ENCODE assay signal across 8 cellular contexts in genomic region chr17:47502776-47503455, GRCh38. TPM values are rescaled to one million over a fixed set of nuclear protein-coding genes. Genes with fewer than 3 reads are reported as not detected.
DNase-seq lines count a peak whose midpoint lies in the region; ATAC-seq, FAIRE-seq and TF ChIP-seq lines count a peak whose summit lies in the region.
"Not testable (repeated sequence)": the region's sequence is repeated elsewhere in the genome, so short reads cannot be mapped to it uniquely, and the experiment has no call there.

No MANE protein-coding gene starts in this region.

- peaks cover 10% of the 10 kb centered on the region for H3K4me1 Mint-ChIP-seq in CD8-positive, alpha-beta T cell (ENCODE audit: low read depth)
- peaks cover 10% of the 10 kb centered on the region for H3K4me1 Mint-ChIP-seq in activated T-cell treated with anti-CD3 and anti-CD28 coated beads, Interleukin-2, amount 50 U/mL, for 4 hours (ENCODE audit: low read depth)
- not testable (repeated sequence) for H3K4me1 Mint-ChIP-seq in natural killer cell treated with Interleukin-12 subunit alpha and Interleukin-12 subunit beta and Interleukin-15 and Interleukin-18, amount 100 ng/mL, for 72 hours (ENCODE audit: low read depth in 2 of 2)

- not testable (repeated sequence) for H3K9me3 Mint-ChIP-seq in CD8-positive, alpha-beta T cell; activated T-cell treated with anti-CD3 and anti-CD28 coated beads, Interleukin-2, amount 50 U/mL, for 4 hours; natural killer cell treated with Interleukin-12 subunit alpha and Interleukin-12 subunit beta and Interleukin-15 and Interleukin-18, amount 100 ng/mL, for 72 hours

- H3K27me3 ChIP-seq in CD8-positive, alpha-beta T cell (ENCODE audit: insufficient read depth, low read length); stomach smooth muscle (ENCODE audit: control insufficient read depth in 1 of 2, insufficient read depth in 2 of 2, low read length in 2 of 2): not testable (repeated sequence)

- H3K4me3 ChIP-seq in CD8-positive, alpha-beta T cell (ENCODE audit: low read depth, low read length); coronary artery; stomach smooth muscle (ENCODE audit: low read length in 2 of 2): not testable (repeated sequence)

- not testable (repeated sequence) for TF ChIP-seq CTCF in CD8-positive, alpha-beta T cell (IDR thresholded peaks at IDR 0.05); coronary artery (IDR thresholded peaks at IDR 0.05)

- POLR2A ChIA-PET in CD8-positive, alpha-beta T cell (lab: Charles Lee) = not testable (repeated sequence)

- not testable (repeated sequence) for H3K27me3 Mint-ChIP-seq in CD8-positive, alpha-beta T cell (ENCODE audit: low read depth); activated T-cell treated with anti-CD3 and anti-CD28 coated beads, Interleukin-2, amount 50 U/mL, for 4 hours (ENCODE audit: low read depth); natural killer cell treated with Interleukin-12 subunit alpha and Interleukin-12 subunit beta and Interleukin-15 and Interleukin-18, amount 100 ng/mL, for 72 hours

- CTCF ChIA-PET in CD8-positive, alpha-beta T cell (lab: Charles Lee) = not testable (repeated sequence)

- H3K9ac ChIP-seq in stomach smooth muscle (ENCODE audit: low read length in 2 of 2) = not testable (repeated sequence)

- peak; percentile 45 for ATAC-seq in CD8-positive, alpha-beta T cell
- ATAC-seq in activated T-cell treated with anti-CD3 and anti-CD28 coated beads, Interleukin-2, amount 50 U/mL, for 4 hours = peak; percentile 27 to 39
- ATAC-seq in left ventricle myocardium superior = peak; percentile 13
- peak; percentile 54 to 57 for ATAC-seq in natural killer cell treated with Interleukin-12 subunit alpha and Interleukin-12 subunit beta and Interleukin-15 and Interleukin-18, amount 100 ng/mL, for 72 hours

- not testable (repeated sequence) for H3K27ac ChIP-seq in CD8-positive, alpha-beta T cell (ENCODE audit: low read depth, low read length)
- peak overlapping the region; percentile 20 to 72 for H3K27ac ChIP-seq in coronary artery
- H3K27ac ChIP-seq in stomach smooth muscle (ENCODE audit: low read length) = peak overlapping the region; percentile 62

- intact Hi-C loops in CD8-positive, alpha-beta T cell (cut with DNase I, micrococcal nuclease); left ventricle myocardium superior (cut with micrococcal nuclease): not testable (repeated sequence)

- DNase-seq in CD8-positive, alpha-beta T cell; activated T-cell treated with anti-CD3 and anti-CD28 coated beads, Interleukin-2, amount 50 U/mL, for 4 hours; coronary artery (ENCODE audit: low spot score); left ventricle myocardium superior; natural killer cell treated with Interleukin-12 subunit alpha and Interleukin-12 subunit beta and Interleukin-15 and Interleukin-18, amount 100 ng/mL, for 72 hours (ENCODE audit: low spot score): not testable (repeated sequence)
- peak; percentile 59 for DNase-seq in HS-27A (ENCODE audit: low read depth)
- peak; percentile 66 for DNase-seq in RCC 7860 (ENCODE audit: low spot score)

- not testable (repeated sequence) for H3K27ac Mint-ChIP-seq in CD8-positive, alpha-beta T cell
- H3K27ac Mint-ChIP-seq in natural killer cell treated with Interleukin-12 subunit alpha and Interleukin-12 subunit beta and Interleukin-15 and Interleukin-18, amount 100 ng/mL, for 72 hours = peak overlapping the region; percentile 41 to 71

- H3K36me3 ChIP-seq in CD8-positive, alpha-beta T cell (ENCODE audit: insufficient read depth, low read length); stomach smooth muscle (ENCODE audit: control insufficient read depth in 2 of 2, insufficient read depth in 2 of 2, low read length in 2 of 2): not testable (repeated sequence)

- FAIRE-seq in RCC 7860 (lab: Jason Lieb, UNC) = peak; percentile 97

- not testable (repeated sequence) for H3K9me3 ChIP-seq in CD8-positive, alpha-beta T cell (ENCODE audit: low read length); stomach smooth muscle (ENCODE audit: control insufficient read depth in 2 of 2, low read length in 2 of 2)

- not testable (repeated sequence) for H3K36me3 Mint-ChIP-seq in CD8-positive, alpha-beta T cell; activated T-cell treated with anti-CD3 and anti-CD28 coated beads, Interleukin-2, amount 50 U/mL, for 4 hours (ENCODE audit: insufficient read depth); natural killer cell treated with Interleukin-12 subunit alpha and Interleukin-12 subunit beta and Interleukin-15 and Interleukin-18, amount 100 ng/mL, for 72 hours

- H3K4me1 ChIP-seq in CD8-positive, alpha-beta T cell (ENCODE audit: insufficient read depth, low read length); stomach smooth muscle (ENCODE audit: control insufficient read depth, insufficient read depth, low read length): not testable (repeated sequence)

- H3K4me3 Mint-ChIP-seq in CD8-positive, alpha-beta T cell; activated T-cell treated with anti-CD3 and anti-CD28 coated beads, Interleukin-2, amount 50 U/mL, for 4 hours; natural killer cell treated with Interleukin-12 subunit alpha and Interleukin-12 subunit beta and Interleukin-15 and Interleukin-18, amount 100 ng/mL, for 72 hours: not testable (repeated sequence)

RNA-seq across cellular contexts. Expression of gene NPEPPS, which starts 28.0 kb away (rescaled TPM):
- total RNA-seq in CD8-positive, alpha-beta T cell = 10 to 100 TPM; 84.6 to 94.5 TPM
- 10 to 100 TPM; 63.2 to 69.5 (median 67.5) TPM for total RNA-seq in activated T-cell treated with anti-CD3 and anti-CD28 coated beads, Interleukin-2, amount 50 U/mL, for 4 hours
- 93.0 TPM for total RNA-seq in left ventricle myocardium superior
- total RNA-seq in natural killer cell treated with Interleukin-12 subunit alpha and Interleukin-12 subunit beta and Interleukin-15 and Interleukin-18, amount 100 ng/mL, for 72 hours = 100 to 1,000 TPM; 125 to 170 TPM
